17 cellular contexts compared by ENCODE assay signal in the genomic region with DNA sequence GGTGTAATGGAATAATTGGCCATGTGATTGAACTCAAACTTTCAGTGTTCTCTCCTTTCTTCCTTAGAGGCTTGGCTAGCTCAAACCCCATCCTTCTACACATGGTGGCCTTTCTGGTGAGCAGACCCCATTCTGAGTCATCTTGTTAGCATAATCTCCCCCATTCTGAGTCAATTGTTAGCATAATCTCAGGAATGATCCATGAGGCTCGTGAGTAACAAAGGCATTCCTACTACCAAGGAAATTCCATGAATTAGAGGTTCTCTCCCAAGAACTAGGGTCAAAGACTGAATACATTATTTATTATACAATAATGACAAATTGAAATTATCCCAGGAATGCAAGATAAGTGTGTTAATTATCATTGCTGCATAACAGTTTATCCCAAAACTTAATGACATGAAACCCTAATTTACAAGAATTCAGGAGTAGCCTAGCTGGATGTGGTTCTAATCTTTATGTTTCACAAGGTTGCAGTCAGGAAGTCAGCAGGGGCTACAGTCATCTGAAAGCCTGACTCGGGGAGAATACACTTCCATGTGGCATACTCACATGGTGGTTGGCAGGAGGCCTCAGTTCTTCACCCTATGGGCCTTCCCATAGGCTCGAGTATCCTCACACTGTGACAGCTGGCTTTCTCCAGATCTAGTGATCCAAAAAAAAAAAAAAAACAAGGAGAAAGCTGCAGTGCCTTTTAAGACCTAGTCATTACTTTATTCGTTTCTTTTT.
DNase-seq lines count a peak whose midpoint lies in the region; ATAC-seq and TF ChIP-seq lines count a peak whose summit lies in the region.
"Had no signal": no experiment of that assay in that cellular context is flagged by ENCODE, and none has a peak within 500 bp of the region (broad histone marks: within the 10 kb centered on the region; RNA-seq: fewer than 3 reads in every experiment).

No MANE protein-coding gene starts in this region.

- DNase-seq in GM03348 (ENCODE audit: low spot score) (peak; percentile 55), NCI-H2171 (lab: John Stamatoyannopoulos, UW) (peak; percentile 25), OCI-M2 (lab: John Stamatoyannopoulos, UW; ENCODE audit: unreplicated experiment) (no peak), dorsolateral prefrontal cortex (no peak)
- DNase-seq in activated T-cell treated with anti-CD3 and anti-CD28 coated beads, Interleukin-2, amount 50 U/mL, for 48 hours, result no peak
- DNase-seq: activated B cell treated with CpG ODN at 0.5 μM for 24 hours; amniotic stem cell; hypothalamus; NCI-H1048; NCI-H526 treated with DMSO at 0.1 percent for 48 hours; stimulated activated CD4-positive, alpha-beta T cell treated with anti-CD3 and anti-CD28 coated beads, Interleukin-4, amount 100 ng/mL, for 4 hours; stimulated activated naive CD8-positive, alpha-beta T cell treated with anti-CD3 and anti-CD28 coated beads, Interleukin-15, amount 100 ng/mL, for 72 hours had no signal

- H3K27ac ChIP-seq in ectodermal cell (ENCODE audit: insufficient read depth, low read depth, low read length, poor library complexity, severe bottlenecking), result peak overlapping the region; percentile 53
- H3K27ac ChIP-seq in mesodermal cell (ENCODE audit: low read depth, low read length, severe bottlenecking), result peak overlapping the region; percentile 80
- H3K27ac ChIP-seq in dorsolateral prefrontal cortex, result no peak overlapping the region
- H3K27ac ChIP-seq: prostate gland, SJCRH30 had no signal

- peaks cover 9% of the 10 kb centered on the region for H3K4me1 ChIP-seq in ectodermal cell (ENCODE audit: control insufficient read depth, insufficient read depth, low read length)
- H3K4me1 ChIP-seq in mesodermal cell (ENCODE audit: control insufficient read depth, insufficient read depth, low read length, poor library complexity, severe bottlenecking), result peaks cover 22% of the 10 kb centered on the region
- H3K4me1 ChIP-seq: prostate gland, SJCRH30 had no signal

- intact Hi-C loops in dorsolateral prefrontal cortex (cut with DNase I), result no loop called here

- no peak for ATAC-seq in HG02884 (IDR thresholded peaks at IDR 0.05; ENCODE audit: unreplicated experiment)
- ATAC-seq: stimulated activated naive CD8-positive, alpha-beta T cell treated with anti-CD3 and anti-CD28 coated beads, Interleukin-15, amount 100 ng/mL, for 72 hours had no signal

- H3K9me3 ChIP-seq in ectodermal cell (ENCODE audit: control insufficient read depth, low read length) (no peaks in the 10 kb centered on the region), mesodermal cell (ENCODE audit: control insufficient read depth, low read length) (peaks cover 5% of the 10 kb centered on the region)
- H3K9me3 ChIP-seq: prostate gland, SJCRH30 had no signal

- WGBS in ectodermal cell, 2 experiments, result 8 to 36% methylated on average over 3 to 4 of the region's 4 CpGs
- 38% methylated on average over 4 of the region's 4 CpGs; no CpG with 5 or more reads in 1 of the 2 experiments for WGBS in mesodermal cell (ENCODE audit: insufficient coverage in 2 of 2), 2 experiments

- no peak for TF ChIP-seq CTCF in dorsolateral prefrontal cortex (IDR thresholded peaks at IDR 0.05 in 54 of 56, conservative IDR thresholded peaks at IDR 0.05 in 2 of 56; ENCODE audit: low read depth in 1 of 56, partially characterized antibody in 56 of 56)

- H3K4me3 ChIP-seq in ectodermal cell (ENCODE audit: insufficient read depth, low read depth, low read length), result no peak overlapping the region
- no peak overlapping the region for H3K4me3 ChIP-seq in mesodermal cell (ENCODE audit: extremely low read depth, insufficient read depth, low read length, poor library complexity, severe bottlenecking)
- no peak overlapping the region for H3K4me3 ChIP-seq in dorsolateral prefrontal cortex
- H3K4me3 ChIP-seq: prostate gland, SJCRH30 had no signal

- no peaks in the 10 kb centered on the region for H3K36me3 ChIP-seq in ectodermal cell (ENCODE audit: control insufficient read depth, insufficient read depth, low read length)
- peaks cover 46% of the 10 kb centered on the region for H3K36me3 ChIP-seq in mesodermal cell (ENCODE audit: control insufficient read depth, insufficient read depth, low read length)
- H3K36me3 ChIP-seq: prostate gland, SJCRH30 had no signal

- H3K27me3 ChIP-seq in ectodermal cell (ENCODE audit: control insufficient read depth, insufficient read depth, low read length, poor library complexity, severe bottlenecking) (no peaks in the 10 kb centered on the region), dorsolateral prefrontal cortex (no peaks in the 10 kb centered on the region)
- H3K27me3 ChIP-seq: SJCRH30 had no signal

Comparison
In these comparisons a context has a peak if more than half of its experiments do, and no peak if none do; other contexts are left out.
1. DNase-seq: peak in GM03348 (single experiment) and NCI-H2171 (single experiment); none in activated T-cell treated with anti-CD3 and anti-CD28 coated beads, Interleukin-2, amount 50 U/mL, for 48 hours (0 of 2), OCI-M2 (single experiment) and dorsolateral prefrontal cortex (0 of 10).
2. H3K27ac ChIP-seq: peak in ectodermal cell (single experiment) and mesodermal cell (single experiment); none in dorsolateral prefrontal cortex (0 of 59).